ENCODE assay signal across 8 cellular contexts in the genomic region with DNA sequence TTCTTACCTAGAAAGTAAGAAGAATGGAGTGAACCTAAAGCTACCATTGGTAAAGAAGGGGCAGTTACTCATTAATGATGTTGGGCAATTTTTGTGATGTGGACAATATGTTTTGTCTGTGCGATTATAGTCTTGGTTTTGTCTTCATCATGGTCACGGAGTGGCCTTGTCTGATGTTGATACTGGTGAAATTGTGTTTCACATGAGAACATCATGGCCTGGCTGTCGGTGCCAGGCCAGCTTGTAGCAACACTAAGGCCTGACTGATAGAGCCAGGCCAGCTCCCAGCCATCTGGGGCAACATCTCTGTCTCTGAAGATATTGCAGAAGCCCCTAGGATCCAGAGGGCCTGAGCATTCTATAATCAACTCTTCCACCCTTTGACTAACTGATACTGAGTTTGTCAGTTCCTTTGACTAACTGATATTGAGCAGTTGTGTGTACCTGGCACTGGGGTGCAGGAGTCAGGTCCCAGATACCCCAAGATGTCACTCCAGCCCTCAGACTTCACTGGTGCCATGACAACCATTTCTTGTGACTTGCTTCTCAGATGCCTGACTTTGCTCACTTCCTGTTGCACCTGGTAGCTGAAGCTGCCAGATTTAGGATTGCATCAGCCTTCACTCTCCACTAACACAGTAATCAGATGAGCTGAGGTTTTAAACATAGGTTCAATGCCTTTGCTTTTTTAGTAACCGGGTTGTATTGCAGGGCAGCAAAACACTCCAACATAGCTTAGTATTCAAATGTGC.
DNase-seq lines count a peak whose midpoint lies in the region; ATAC-seq and TF ChIP-seq lines count a peak whose summit lies in the region.

No MANE protein-coding gene starts in this region.

- peaks cover 3 to 7% (median 4%) of the 10 kb centered on the region in 3 donors for H3K9me3 Mint-ChIP-seq in IgD-negative memory B cell
- H3K9me3 Mint-ChIP-seq in endothelial cell (ENCODE audit: unreplicated experiment), result peaks cover 6% of the 10 kb centered on the region
- H3K9me3 Mint-ChIP-seq in progenitor cell of endocrine pancreas (ENCODE audit: low read depth), result peaks cover 9% of the 10 kb centered on the region

- H3K36me3 Mint-ChIP-seq in IgD-negative memory B cell (peaks cover 6% of the 10 kb centered on the region), endothelial cell (ENCODE audit: low read depth, unreplicated experiment) (peaks cover 48% of the 10 kb centered on the region), progenitor cell of endocrine pancreas (ENCODE audit: insufficient read depth) (peaks cover 24% of the 10 kb centered on the region)

- ATAC-seq in GM18505 (IDR thresholded peaks at IDR 0.05; ENCODE audit: unreplicated experiment), result peak; percentile 91
- ATAC-seq in GM21529 (IDR thresholded peaks at IDR 0.05; ENCODE audit: unreplicated experiment), result peak; percentile 96

- no peak for DNase-seq in endothelial cell (ENCODE audit: low spot score)
- DNase-seq in SHP77 treated with DMSO at 0.1 percent for 48 hours (lab: John Stamatoyannopoulos, UW), result no peak
- no peak for DNase-seq in RWPE1 (ENCODE audit: low spot score)
- no peak for DNase-seq in hepatic stellate cell (ENCODE audit: low spot score)
- DNase-seq in progenitor cell of endocrine pancreas (ENCODE audit: low spot score, unreplicated experiment), result no peak

- H3K4me1 Mint-ChIP-seq in IgD-negative memory B cell (peaks cover 15 to 26% (median 16%) of the 10 kb centered on the region in 3 donors), endothelial cell (ENCODE audit: unreplicated experiment) (peaks cover 38% of the 10 kb centered on the region), progenitor cell of endocrine pancreas (ENCODE audit: low read depth) (no peaks in the 10 kb centered on the region)

- no peak overlapping the region; the same call in 1 of the 2 replicates for H3K27ac ChIP-seq in RWPE1

- peak overlapping the region; percentile 69 to 97 (median 95) for H3K27ac Mint-ChIP-seq in IgD-negative memory B cell
- peak overlapping the region; percentile 100 for H3K27ac Mint-ChIP-seq in endothelial cell (ENCODE audit: unreplicated experiment)
- H3K27ac Mint-ChIP-seq in progenitor cell of endocrine pancreas, result no peak overlapping the region

- POLR2A ChIA-PET in RWPE1 (lab: Yijun Ruan, JAX; ENCODE audit: low non-redundant PET), result no interaction called here

- peak overlapping the region in 3 of 4 donors; percentile 10 to 78 (median 51) for H3K4me3 Mint-ChIP-seq in IgD-negative memory B cell
- peak overlapping the region; percentile 61 for H3K4me3 Mint-ChIP-seq in endothelial cell (ENCODE audit: unreplicated experiment)
- H3K4me3 Mint-ChIP-seq in progenitor cell of endocrine pancreas (ENCODE audit: low read depth), result no peak overlapping the region

- peak; percentile 6 for TF ChIP-seq POLR2A in GM18505 (IDR thresholded peaks at IDR 0.05; ENCODE audit: borderline replicate concordance, extremely low read depth, insufficient read depth, insufficient read length)

- H3K27me3 Mint-ChIP-seq in IgD-negative memory B cell (no peaks in the 10 kb centered on the region), endothelial cell (ENCODE audit: unreplicated experiment) (peaks cover 8% of the 10 kb centered on the region), progenitor cell of endocrine pancreas (no peaks in the 10 kb centered on the region)

- CTCF ChIA-PET in RWPE1 (lab: Yijun Ruan, JAX), result no interaction called here

- no peak for TF ChIP-seq CTCF in endothelial cell (IDR thresholded peaks at IDR 0.05; ENCODE audit: unreplicated experiment)
- TF ChIP-seq CTCF in RWPE1 (conservative IDR thresholded peaks at IDR 0.05; ENCODE audit: low read depth), result no peak
- TF ChIP-seq CTCF in progenitor cell of endocrine pancreas (IDR thresholded peaks at IDR 0.05; ENCODE audit: unreplicated experiment), result no peak
